Comparison of ENCODE assay signal across 24 cellular contexts in genomic region chr11:82270870-82271269, GRCh38.
A peak's percentile ranks its signal among the peaks of the same experiment; 100 is the strongest.
DNase-seq lines count a peak whose midpoint lies in the region; ATAC-seq, FAIRE-seq and TF ChIP-seq lines count a peak whose summit lies in the region.
"Had no signal": no experiment of that assay in that cellular context is flagged by ENCODE, and none has a peak within 500 bp of the region (broad histone marks: within the 10 kb centered on the region; RNA-seq: fewer than 3 reads in every experiment).

No MANE protein-coding gene starts in this region.

- peaks cover 14% of the 10 kb centered on the region for H3K4me1 Mint-ChIP-seq in GM23338
- H3K4me1 Mint-ChIP-seq: CD14-positive monocyte; CD8-positive, alpha-beta memory T cell had no signal

- DNase-seq in GM23338 (ENCODE audit: low spot score) (peak; percentile 21), NCI-H69 (lab: John Stamatoyannopoulos, UW) (peak; percentile 23), H1 (ENCODE audit: low read depth in 1 of 2, low spot score in 2 of 2) (no peak), urothelium cell line (ENCODE audit: low spot score) (no peak), prostate gland (ENCODE audit: low spot score) (no peak)
- DNase-seq: 8988T; ACHN; AML-193; BE2C; CD4-positive, alpha-beta T cell; CD8-positive, alpha-beta memory T cell; DMS 273 treated with DMSO at 0.1 percent for 48 hours; DMS53; DMS79 treated with DMSO at 0.1 percent for 48 hours; HCEC 1CT had no signal

- no peaks in the 10 kb centered on the region for H3K79me2 ChIP-seq in GM23338 (replicated peaks; ENCODE audit: insufficient read depth)
- no peaks in the 10 kb centered on the region for H3K79me2 ChIP-seq in H1 (ENCODE audit: control insufficient read depth in 1 of 2, insufficient read depth in 2 of 2, low read length in 2 of 2)

- ATAC-seq in GM23338 (peak; percentile 80), HG02970 (IDR thresholded peaks at IDR 0.05; ENCODE audit: low FRiP score, unreplicated experiment) (no peak), HG03039 (IDR thresholded peaks at IDR 0.05; ENCODE audit: unreplicated experiment) (no peak)
- ATAC-seq: A549 had no signal

- H3K9me2 ChIP-seq in GM23338 (ENCODE audit: insufficient read depth), result peaks cover 8% of the 10 kb centered on the region; the same call in 1 of the 2 replicates

- no peak overlapping the region for H3K4ac ChIP-seq in H1 (replicated peaks; ENCODE audit: insufficient read length, low read depth, low read length)

- TF ChIP-seq CTCF in GM23338 (conservative IDR thresholded peaks at IDR 0.05; ENCODE audit: low read depth in 2 of 2), result no peak
- TF ChIP-seq CTCF in H1 (IDR thresholded peaks at IDR 0.05; ENCODE audit: control extremely low read depth in 1 of 3, insufficient read depth in 1 of 3, low read depth in 1 of 3, low read length in 3 of 3), result no peak
- TF ChIP-seq CTCF in prostate gland (IDR thresholded peaks at IDR 0.05), result no peak

- H3K4me2 ChIP-seq in GM23338, result peak overlapping the region; percentile 52; the same call in 1 of the 2 replicates
- no peak overlapping the region; a peak in 1 of 4 replicates for H3K4me2 ChIP-seq in H1 (ENCODE audit: insufficient read depth in 1 of 2, low read depth in 2 of 2, low read length in 2 of 2)
- H3K4me2 ChIP-seq: A549; BLaER1 treated with 17β-estradiol and CSF1 and Interleukin-3, amounts not matched to agents 10 nM and 100 nM had no signal

- POLR2A ChIA-PET in H1 (lab: Charles Lee; ENCODE audit: partially characterized antibody), result no interaction called here

- no peak overlapping the region for H4K5ac ChIP-seq in H1 (ENCODE audit: insufficient read length, low read depth, low read length)

- no peak for TF ChIP-seq EP300 in H1 (IDR thresholded peaks at IDR 0.05; ENCODE audit: borderline replicate concordance in 1 of 2, low read depth in 2 of 2, low read length in 2 of 2)

- H3K4me1 ChIP-seq in GM23338 (ENCODE audit: insufficient read depth) (peaks cover 12% of the 10 kb centered on the region; the same call in 1 of the 2 replicates), H1 (replicated peaks in 1 of 4; ENCODE audit: control insufficient read depth in 3 of 4, insufficient read depth in 4 of 4, low read length in 3 of 4) (peaks cover 0 to 5% (median 2%) of the 10 kb centered on the region in 4 experiments; a peak in 3 of 7 replicates), prostate gland (replicated peaks) (no peaks in the 10 kb centered on the region)
- H3K4me1 ChIP-seq: A549; BE2C; BLaER1 treated with 17β-estradiol and CSF1 and Interleukin-3, amounts not matched to agents 10 nM and 100 nM had no signal

- no peak overlapping the region for H2AK5ac ChIP-seq in H1 (ENCODE audit: low read depth, low read length)

- H2AFZ ChIP-seq in GM23338 (peak overlapping the region; percentile 90), H1 (ENCODE audit: low read length) (peak overlapping the region; percentile 19)

- no peak overlapping the region for H2BK12ac ChIP-seq in H1 (ENCODE audit: low read depth, low read length)

- no peak overlapping the region for H3K4me3 Mint-ChIP-seq in GM23338
- H3K4me3 Mint-ChIP-seq: CD14-positive monocyte; CD4-positive, alpha-beta T cell; CD8-positive, alpha-beta memory T cell had no signal

- H3K27me3 Mint-ChIP-seq in GM23338 (ENCODE audit: insufficient read depth, low read depth, poor library complexity), result no peaks in the 10 kb centered on the region

- FAIRE-seq in H1 (lab: Jason Lieb, UNC) (no peak), urothelium cell line (lab: Jason Lieb, UNC) (peak; percentile 9)
- FAIRE-seq: A549, D721Med, G401.6, GM12892, H54 had no signal

- H4K8ac ChIP-seq in H1 (ENCODE audit: extremely low read depth, insufficient read depth, low read length), result no peak overlapping the region

- no peak overlapping the region for H3K56ac ChIP-seq in H1 (replicated peaks; ENCODE audit: insufficient read length, low read depth, low read length)

- H3K9ac ChIP-seq in H1 (replicated peaks in 1 of 4; ENCODE audit: extremely low read depth in 1 of 4, low read depth in 3 of 4, low read length in 3 of 4), result no peak overlapping the region
- H3K9ac ChIP-seq: BLaER1 treated with 17β-estradiol and CSF1 and Interleukin-3, amounts not matched to agents 10 nM and 100 nM had no signal

- no peak overlapping the region for H4K91ac ChIP-seq in H1 (replicated peaks; ENCODE audit: insufficient read length, low read length)

- H3K9me3 ChIP-seq in H1 (ENCODE audit: insufficient read depth in 2 of 2, low read depth in 1 of 2, low read length in 1 of 2) (no peaks in the 10 kb centered on the region), prostate gland (no peaks in the 10 kb centered on the region)
- H3K9me3 ChIP-seq: A549; BE2C; BLaER1 treated with 17β-estradiol and CSF1 and Interleukin-3, amounts not matched to agents 10 nM and 100 nM had no signal

- WGBS in H1 (ENCODE audit: extremely low coverage in 1 of 2, insufficient coverage in 1 of 2, insufficient read length in 1 of 2, insufficient replicate concordance in 2 of 2, low coverage in 1 of 2, low lambda C conversion rate in 2 of 2, missing lambda C conversion rate in 1 of 2), 2 experiments, result 92% methylated on average over 1 of the region's 1 CpG; no CpG with 5 or more reads in 1 of the 2 experiments
- WGBS in prostate gland, result 94% methylated on average over 1 of the region's 1 CpG

- H3K27ac Mint-ChIP-seq in GM23338, result no peak overlapping the region
- H3K27ac Mint-ChIP-seq: CD14-positive monocyte; CD4-positive, alpha-beta T cell; CD8-positive, alpha-beta memory T cell had no signal

- H3K14ac ChIP-seq in H1 (ENCODE audit: insufficient read length), result no peak overlapping the region

- H2BK20ac ChIP-seq in H1 (ENCODE audit: low read length), result peak overlapping the region; percentile 9; the same call in 1 of the 2 replicates

- TF ChIP-seq POLR2A in H1 (IDR thresholded peaks at IDR 0.05; ENCODE audit: control extremely low read depth in 1 of 2, low read depth in 2 of 2, low read length in 2 of 2), result no peak
- no peak for TF ChIP-seq POLR2A in prostate gland (IDR thresholded peaks at IDR 0.05)

- H3K18ac ChIP-seq in H1 (ENCODE audit: extremely low read depth, low read length), result no peak overlapping the region

- no peaks in the 10 kb centered on the region for H3K9me3 Mint-ChIP-seq in GM23338
- H3K9me3 Mint-ChIP-seq: CD4-positive, alpha-beta T cell; CD8-positive, alpha-beta memory T cell had no signal

- H3K23ac ChIP-seq in H1 (ENCODE audit: insufficient read length), result no peak overlapping the region

- H3K4me3 ChIP-seq in GM23338, result no peak overlapping the region
- H3K4me3 ChIP-seq in H1 (ENCODE audit: extremely low read depth in 1 of 4, insufficient read depth in 2 of 4, low read depth in 3 of 4, low read length in 4 of 4), result no peak overlapping the region
- H3K4me3 ChIP-seq in prostate gland, result no peak overlapping the region
- H3K4me3 ChIP-seq: A549; BLaER1 treated with 17β-estradiol and CSF1 and Interleukin-3, amounts not matched to agents 10 nM and 100 nM had no signal

- TF ChIP-seq RAD21 in H1 (IDR thresholded peaks at IDR 0.05 in 1 of 2, conservative IDR thresholded peaks at IDR 0.05 in 1 of 2; ENCODE audit: low read depth in 2 of 2, low read length in 2 of 2), result no peak

- H3K27me3 ChIP-seq in GM23338 (ENCODE audit: insufficient read depth) (no peaks in the 10 kb centered on the region), H1 (replicated peaks in 1 of 4; ENCODE audit: control insufficient read depth in 3 of 4, extremely low read depth in 1 of 4, insufficient read depth in 3 of 4, low read length in 3 of 4) (no peaks in the 10 kb centered on the region), prostate gland (replicated peaks; ENCODE audit: insufficient read depth) (no peaks in the 10 kb centered on the region)
- H3K27me3 ChIP-seq: BE2C; BLaER1 treated with 17β-estradiol and CSF1 and Interleukin-3, amounts not matched to agents 10 nM and 100 nM had no signal

- no peaks in the 10 kb centered on the region for H3K36me3 Mint-ChIP-seq in GM23338 (ENCODE audit: low read depth)
- H3K36me3 Mint-ChIP-seq: CD14-positive monocyte; CD8-positive, alpha-beta memory T cell had no signal

- CTCF ChIA-PET in H1 (lab: Charles Lee; ENCODE audit: partially characterized antibody), result interaction anchor here (2.5 kb wide), 1 partner anchor 425 kb away, joined by 11 read pairs; no protein-coding TSS in a partner anchor

- no peaks in the 10 kb centered on the region for H4K20me1 ChIP-seq in GM23338 (replicated peaks; ENCODE audit: insufficient read depth)
- no peaks in the 10 kb centered on the region for H4K20me1 ChIP-seq in H1 (replicated peaks in 1 of 2; ENCODE audit: control insufficient read depth in 1 of 2, insufficient read depth in 2 of 2, low read length in 2 of 2)
- H4K20me1 ChIP-seq: BLaER1 treated with 17β-estradiol and CSF1 and Interleukin-3, amounts not matched to agents 10 nM and 100 nM had no signal

- H2BK15ac ChIP-seq in H1 (ENCODE audit: low read length), result no peak overlapping the region; the same call in 1 of the 2 replicates

- H2BK5ac ChIP-seq in H1 (ENCODE audit: low read depth, low read length), result no peak overlapping the region

- intact Hi-C loops in prostate gland (cut with DNase I), result no loop called here

- no peaks in the 10 kb centered on the region for H3K79me1 ChIP-seq in H1 (ENCODE audit: low read depth, low read length)

- no peaks in the 10 kb centered on the region for H3F3A ChIP-seq in GM23338 (replicated peaks; ENCODE audit: low read depth)

- H3K27ac ChIP-seq in GM23338 (ENCODE audit: low read depth) (no peak overlapping the region), H1 (ENCODE audit: low read depth, low read length) (no peak overlapping the region), prostate gland (no peak overlapping the region)
- H3K27ac ChIP-seq: A549; BLaER1 treated with 17β-estradiol and CSF1 and Interleukin-3, amounts not matched to agents 10 nM and 100 nM had no signal

- no peaks in the 10 kb centered on the region for H3K36me3 ChIP-seq in GM23338 (ENCODE audit: insufficient read depth)
- no peaks in the 10 kb centered on the region for H3K36me3 ChIP-seq in H1 (ENCODE audit: control insufficient read depth in 2 of 4, insufficient read depth in 4 of 4, low read length in 3 of 4)
- H3K36me3 ChIP-seq in prostate gland, result no peaks in the 10 kb centered on the region
- H3K36me3 ChIP-seq: BE2C; BLaER1 treated with 17β-estradiol and CSF1 and Interleukin-3, amounts not matched to agents 10 nM and 100 nM had no signal

- H2BK120ac ChIP-seq in H1 (replicated peaks; ENCODE audit: low read depth, low read length), result no peak overlapping the region

- no peaks in the 10 kb centered on the region for H3K23me2 ChIP-seq in H1 (ENCODE audit: low read depth, low read length)

TF ChIP-seq in GM23338, 12 proteins besides CTCF, POLR2A, EP300 and RAD21 (continues in another document):
- TF ChIP-seq ZNF114 (CRISPR knock-in tag; IDR thresholded peaks at IDR 0.05), result no peak

TF ChIP-seq in H1, 55 proteins besides CTCF, POLR2A, EP300 and RAD21:
- TF ChIP-seq TEAD4 (IDR thresholded peaks at IDR 0.05; ENCODE audit: low read depth, low read length), result no peak
- TF ChIP-seq TCF12 (IDR thresholded peaks at IDR 0.05; ENCODE audit: low read depth, low read length), result no peak
- no peak for TF ChIP-seq SIX5 (IDR thresholded peaks at IDR 0.05; ENCODE audit: low read depth, low read length)

Comparison
In these comparisons a context has a peak if more than half of its experiments do, and no peak if none do; other contexts are left out.
1. DNase-seq: peak in GM23338 (single experiment) and NCI-H69 (single experiment); none in H1 (0 of 2), urothelium cell line (single experiment) and prostate gland (single experiment).